8 cellular contexts compared by ENCODE assay signal in genomic region chrX:41333994-41334865, GRCh38. TPM values are rescaled to one million over a fixed set of nuclear protein-coding genes. Genes with fewer than 3 reads are reported as not detected.
DNase-seq lines count a peak whose midpoint lies in the region; ATAC-seq and TF ChIP-seq lines count a peak whose summit lies in the region.

Gene DDX3X, plus strand, starts transcription at chrX:41334162. Its CDS starts 91 bp downstream, at chrX:41334253.

- H3K27me3 ChIP-seq in CD4-positive, alpha-beta T cell (ENCODE audit: control insufficient read depth, insufficient read depth, low read length) = no peaks in the 10 kb centered on the region

- intact Hi-C loops in CD4-positive, alpha-beta T cell (cut with DNase I, micrococcal nuclease) = loop anchor here (1.0 to 10.0 kb wide), 6 partner anchors 48 to 591 kb away; partner anchors contain the start of genes CASK (in 1 of the 2) and USP9X (in 1 of the 2)

- peak within 1 kb of the TSS; percentile 99 for H3K4me3 Mint-ChIP-seq in CD4-positive, alpha-beta T cell
- H3K4me3 Mint-ChIP-seq in endothelial cell (ENCODE audit: unreplicated experiment) = peak within 1 kb of the TSS; percentile 97

- peak; percentile 68 to 92 (median 80) for DNase-seq in CD4-positive, alpha-beta T cell
- peak; percentile 93 for DNase-seq in NOMO-1 treated with DMSO at 0.1 percent for 48 hours (lab: John Stamatoyannopoulos, UW; ENCODE audit: unreplicated experiment)
- DNase-seq in activated CD8-positive, alpha-beta memory T cell treated with anti-CD3 and anti-CD28 coated beads, Interleukin-2, amount 50 U/mL, for 4 hours = peak; percentile 91
- peak; percentile 69 for DNase-seq in endothelial cell (ENCODE audit: low spot score)
- peak; percentile 55 for DNase-seq in middle frontal gyrus (ENCODE audit: extremely low spot score, low spot score)
- peak; percentile 68 to 79 for DNase-seq in stimulated activated CD8-positive, alpha-beta memory T cell treated with anti-CD3 and anti-CD28 coated beads, Interleukin-2, amount 100 ng/mL, for 48 hours (ENCODE audit: low read depth in 2 of 2)

- no peaks in the 10 kb centered on the region for H3K9me3 ChIP-seq in CD4-positive, alpha-beta T cell (ENCODE audit: control insufficient read depth, low read length)

- H3K27ac ChIP-seq in CD4-positive, alpha-beta T cell (ENCODE audit: low read depth, low read length) = peak within 1 kb of the TSS; percentile 100

- H3K36me3 Mint-ChIP-seq in CD4-positive, alpha-beta T cell (ENCODE audit: low read depth) = peaks cover 61% of the 10 kb centered on the region
- peaks cover 22% of the 10 kb centered on the region for H3K36me3 Mint-ChIP-seq in endothelial cell (ENCODE audit: low read depth, unreplicated experiment)

- TF ChIP-seq CTCF in CD4-positive, alpha-beta T cell (IDR thresholded peaks at IDR 0.05) = no peak
- no peak for TF ChIP-seq CTCF in endothelial cell (IDR thresholded peaks at IDR 0.05; ENCODE audit: unreplicated experiment)

- peaks cover 4% of the 10 kb centered on the region for H3K27me3 Mint-ChIP-seq in CD4-positive, alpha-beta T cell
- H3K27me3 Mint-ChIP-seq in endothelial cell (ENCODE audit: unreplicated experiment) = peaks cover 21% of the 10 kb centered on the region

- H3K9me3 Mint-ChIP-seq in CD4-positive, alpha-beta T cell = no peaks in the 10 kb centered on the region
- no peaks in the 10 kb centered on the region for H3K9me3 Mint-ChIP-seq in endothelial cell (ENCODE audit: unreplicated experiment)

- CTCF ChIA-PET in CD4-positive, alpha-beta T cell (lab: Charles Lee) = no interaction called here

- peaks cover 39% of the 10 kb centered on the region for H3K4me1 Mint-ChIP-seq in CD4-positive, alpha-beta T cell (ENCODE audit: low read depth)
- H3K4me1 Mint-ChIP-seq in endothelial cell (ENCODE audit: unreplicated experiment) = peaks cover 4% of the 10 kb centered on the region

- POLR2A ChIA-PET in CD4-positive, alpha-beta T cell (lab: Charles Lee) = interaction anchor here (0.6 to 1.3 kb wide), 12 partner anchors 14 to 599 kb away, joined by 3 to 15 read pairs (median 5); partner anchors contain the start of genes MED14 and USP9X

- H3K27ac Mint-ChIP-seq in CD4-positive, alpha-beta T cell = peak within 1 kb of the TSS; percentile 99
- peak within 1 kb of the TSS; percentile 100 for H3K27ac Mint-ChIP-seq in endothelial cell (ENCODE audit: unreplicated experiment)

- ATAC-seq in CD4-positive, alpha-beta T cell (ENCODE audit: poor library complexity) = peak; percentile 56
- ATAC-seq in GM19397 (IDR thresholded peaks at IDR 0.05; ENCODE audit: unreplicated experiment) (peak; percentile 49), HG03575 (IDR thresholded peaks at IDR 0.05; ENCODE audit: extremely low read depth, insufficient number of reproducible peaks, low FRiP score, unreplicated experiment) (peak; percentile 31)

RNA-seq across cellular contexts. Expression of gene DDX3X, which starts in this region (rescaled TPM):
- total RNA-seq in CD4-positive, alpha-beta T cell = 100 to 1,000 TPM; 610 to 653 TPM
- total RNA-seq in endothelial cell (ENCODE audit: unreplicated experiment) = 265 TPM

Comparison
In these comparisons a context has a peak if more than half of its experiments do, and no peak if none do; other contexts are left out.
1. Peak in every context shown above with its lines: DNase-seq, ATAC-seq and H3K27ac ChIP-seq.